In genomic region chr9:92512622-92513021, GRCh38 we compare ENCODE assay signal across 20 cellular contexts. TPM values are rescaled to one million over a fixed set of nuclear protein-coding genes. Genes with fewer than 3 reads are reported as not detected.
"Had no signal": no experiment of that assay in that cellular context is flagged by ENCODE, and none has a peak within 500 bp of the region (broad histone marks: within the 10 kb centered on the region; RNA-seq: fewer than 3 reads in every experiment).

No MANE protein-coding gene starts in this region.

- FAIRE-seq: small intestine had no signal

- DNase-seq: activated CD4-positive, alpha-beta T cell treated with anti-CD3 and anti-CD28 coated beads, Interleukin-2, amount 50 U/mL, for 1 hour; activated naive CD4-positive, alpha-beta T cell treated with anti-CD3 and anti-CD28 coated beads for 36 hours; adrenal gland; cerebellar nuclear complex; gastrocnemius medialis; heart right ventricle; islet precursor cell; nucleus accumbens; right cardiac atrium; SJCRH30; small intestine; uterus had no signal

- H3K27me3 Mint-ChIP-seq: activated T-helper 17 cell treated with anti-CD3 and anti-CD28 coated beads, Interleukin-2, amount 50 U/mL, for 72 hours; natural killer cell treated with Interleukin-12 subunit alpha and Interleukin-12 subunit beta and Interleukin-15 and Interleukin-18, amount 100 ng/mL, for 72 hours had no signal

- H3K9me3 Mint-ChIP-seq: activated naive CD4-positive, alpha-beta T cell treated with anti-CD3 and anti-CD28 coated beads for 36 hours; activated T-helper 17 cell treated with anti-CD3 and anti-CD28 coated beads, Interleukin-2, amount 50 U/mL, for 72 hours; natural killer cell treated with Interleukin-12 subunit alpha and Interleukin-12 subunit beta and Interleukin-15 and Interleukin-18, amount 100 ng/mL, for 72 hours had no signal

- H3K36me3 ChIP-seq: adrenal gland, gastrocnemius medialis, SJCRH30, uterus had no signal

- H3K4me1 Mint-ChIP-seq: activated T-helper 17 cell treated with anti-CD3 and anti-CD28 coated beads, Interleukin-2, amount 50 U/mL, for 72 hours had no signal

- H3K27ac ChIP-seq: adrenal gland, epithelial cell of prostate, gastrocnemius medialis, SJCRH30, tibial nerve had no signal

- H3K36me3 Mint-ChIP-seq: natural killer cell treated with Interleukin-12 subunit alpha and Interleukin-12 subunit beta and Interleukin-15 and Interleukin-18, amount 100 ng/mL, for 72 hours had no signal

- H3K9me3 ChIP-seq: adrenal gland, gastrocnemius medialis, heart right ventricle, SJCRH30, tibial nerve, uterus had no signal

- H3K4me3 Mint-ChIP-seq: activated naive CD4-positive, alpha-beta T cell treated with anti-CD3 and anti-CD28 coated beads for 36 hours; activated T-helper 17 cell treated with anti-CD3 and anti-CD28 coated beads, Interleukin-2, amount 50 U/mL, for 72 hours; natural killer cell treated with Interleukin-12 subunit alpha and Interleukin-12 subunit beta and Interleukin-15 and Interleukin-18, amount 100 ng/mL, for 72 hours had no signal

- H3K27me3 ChIP-seq: adrenal gland, gastrocnemius medialis, heart right ventricle, SJCRH30, tibial nerve, uterus had no signal

- H3K27ac Mint-ChIP-seq: activated naive CD4-positive, alpha-beta T cell treated with anti-CD3 and anti-CD28 coated beads for 36 hours; activated T-helper 17 cell treated with anti-CD3 and anti-CD28 coated beads, Interleukin-2, amount 50 U/mL, for 72 hours; natural killer cell treated with Interleukin-12 subunit alpha and Interleukin-12 subunit beta and Interleukin-15 and Interleukin-18, amount 100 ng/mL, for 72 hours had no signal

- H3K4me3 ChIP-seq: adrenal gland, gastrocnemius medialis, heart right ventricle, SJCRH30, tibial nerve, uterus had no signal

- H3K4me1 ChIP-seq: adrenal gland, SJCRH30 had no signal

RNA-seq across cellular contexts. Expression of gene ECM2, which starts 23.2 kb away (rescaled TPM):
- total RNA-seq: activated CD8-positive, alpha-beta memory T cell treated with anti-CD3 and anti-CD28 coated beads for 36 hours; activated naive CD4-positive, alpha-beta T cell treated with anti-CD3 and anti-CD28 coated beads for 36 hours; activated T-helper 17 cell treated with anti-CD3 and anti-CD28 coated beads, Interleukin-2, amount 50 U/mL, for 72 hours; dermis microvascular lymphatic vessel endothelial cell; lung microvascular endothelial cell; natural killer cell treated with Interleukin-12 subunit alpha and Interleukin-12 subunit beta and Interleukin-15 and Interleukin-18, amount 100 ng/mL, for 72 hours; SJCRH30; T-helper 2 cell treated with Interferon-gamma antibody and Interleukin-4, amounts not matched to agents 100 ng/mL and 5 ng/mL, for 36 hours had no signal

RNA-seq across cellular contexts. Expression of gene ASPN, which starts 30.3 kb away (rescaled TPM):
- total RNA-seq: activated CD8-positive, alpha-beta memory T cell treated with anti-CD3 and anti-CD28 coated beads for 36 hours; activated naive CD4-positive, alpha-beta T cell treated with anti-CD3 and anti-CD28 coated beads for 36 hours; activated T-helper 17 cell treated with anti-CD3 and anti-CD28 coated beads, Interleukin-2, amount 50 U/mL, for 72 hours; dermis microvascular lymphatic vessel endothelial cell; lung microvascular endothelial cell; natural killer cell treated with Interleukin-12 subunit alpha and Interleukin-12 subunit beta and Interleukin-15 and Interleukin-18, amount 100 ng/mL, for 72 hours; T-helper 2 cell treated with Interferon-gamma antibody and Interleukin-4, amounts not matched to agents 100 ng/mL and 5 ng/mL, for 36 hours had no signal
